Comparison of ENCODE assay signal across 8 cellular contexts in genomic region chr5:141413540-141414069, GRCh38. TPM values are rescaled to one million over a fixed set of nuclear protein-coding genes. Genes with fewer than 3 reads are reported as not detected.
DNase-seq lines count a peak whose midpoint lies in the region; ATAC-seq, FAIRE-seq and TF ChIP-seq lines count a peak whose summit lies in the region.

No MANE protein-coding gene starts in this region.

- H3K27ac Mint-ChIP-seq in mesothelial cell of epicardium: peak overlapping the region; percentile 86

- H3K4me2 ChIP-seq in HepG2 (ENCODE audit: low read depth, low read length): no peak overlapping the region

- BruUV-seq in HepG2 (replicated peaks; lab: Mats Ljungman, UMichigan): no TSS peak

- WGBS in liver: 14% methylated on average over 25 of the region's 25 CpGs
- 77% methylated on average over 22 of the region's 25 CpGs for WGBS in HepG2 (ENCODE audit: low lambda C conversion rate)

- peaks cover 17% of the 10 kb centered on the region for H3K4me1 Mint-ChIP-seq in mesothelial cell of epicardium

- H3K4me3 Mint-ChIP-seq in mesothelial cell of epicardium: peak overlapping the region; percentile 81

- no peak overlapping the region for H3K9ac ChIP-seq in liver (ENCODE audit: low read depth in 1 of 2, low read length in 2 of 2)
- no peak overlapping the region for H3K9ac ChIP-seq in HepG2 (ENCODE audit: insufficient read depth, low read depth, low read length)

- POLR2A ChIA-PET in HepG2 (lab: Yijun Ruan, JAX): no interaction called here

- H3K79me2 ChIP-seq in HepG2 (ENCODE audit: insufficient read depth, low read length): no peaks in the 10 kb centered on the region

- H3K36me3 ChIP-seq in liver (ENCODE audit: control insufficient read depth in 4 of 4, insufficient read depth in 3 of 4, low read depth in 1 of 4, low read length in 3 of 4) (no peaks in the 10 kb centered on the region), HepG2 (replicated peaks in 1 of 2; ENCODE audit: control insufficient read depth in 1 of 2, insufficient read depth in 2 of 2, low read length in 2 of 2) (no peaks in the 10 kb centered on the region), breast epithelium (no peaks in the 10 kb centered on the region), vagina (peaks cover 0 to 6% of the 10 kb centered on the region in 2 donors)

- no peak for TF ChIP-seq CTCF in liver (IDR thresholded peaks at IDR 0.05; ENCODE audit: low read depth, low read length, missing input control)
- TF ChIP-seq CTCF in HepG2 (CRISPR knock-in tag; IDR thresholded peaks at IDR 0.05): no peak
- no peak for TF ChIP-seq CTCF in breast epithelium (IDR thresholded peaks at IDR 0.05)
- TF ChIP-seq CTCF in mesothelial cell of epicardium (IDR thresholded peaks at IDR 0.05; ENCODE audit: unreplicated experiment): no peak
- no peak for TF ChIP-seq CTCF in vagina (IDR thresholded peaks at IDR 0.05)

- H3K4me3 ChIP-seq in liver (ENCODE audit: low read depth in 1 of 3, low read length in 3 of 3) (peak overlapping the region; percentile 38 to 83 (median 68)), HepG2 (replicated peaks in 1 of 3; ENCODE audit: insufficient read depth in 1 of 3, low read depth in 2 of 3, low read length in 3 of 3) (no peak overlapping the region), breast epithelium (peak overlapping the region; percentile 29 to 59 (median 30)), vagina (peak overlapping the region; percentile 10 to 26)

- H3K9me3 Mint-ChIP-seq in mesothelial cell of epicardium: peaks cover 53% of the 10 kb centered on the region

- FAIRE-seq in HepG2 (lab: Jason Lieb, UNC): no peak

- CTCF ChIA-PET in HepG2 (lab: Yijun Ruan, JAX; ENCODE audit: low intra/inter-chr PET ratio, low total read pairs): interaction anchor here (1.2 to 1.4 kb wide), 2 partner anchors 111 to 144 kb away, joined by 4 to 5 read pairs; no protein-coding TSS in a partner anchor

- TF ChIP-seq POLR2A in HepG2 (IDR thresholded peaks at IDR 0.05; ENCODE audit: insufficient read depth in 1 of 2, low read depth in 2 of 2, low read length in 2 of 2): no peak
- TF ChIP-seq POLR2A in breast epithelium (IDR thresholded peaks at IDR 0.05): no peak
- TF ChIP-seq POLR2A in vagina (IDR thresholded peaks at IDR 0.05): no peak

- DNase-seq in HepG2 (ENCODE audit: low spot score) (no peak), breast epithelium (ENCODE audit: low spot score in 2 of 2) (no peak), mesothelial cell of epicardium (ENCODE audit: low spot score in 2 of 2, unreplicated experiment in 2 of 2) (no peak), vagina (ENCODE audit: extremely low spot score in 2 of 2) (no peak), substantia nigra (lab: John Stamatoyannopoulos, UW) (no peak)
- DNase-seq in NK-92 treated with Interleukin-12 subunit alpha and Interleukin-12 subunit beta, amount 100 ng/mL, for 24 hours (lab: John Stamatoyannopoulos, UW): no peak

- TF ChIP-seq RAD21 in liver (IDR thresholded peaks at IDR 0.05) (no peak), HepG2 (CRISPR knock-in tag; IDR thresholded peaks at IDR 0.05) (no peak)

- H3K27me3 Mint-ChIP-seq in mesothelial cell of epicardium (ENCODE audit: low read depth): no peaks in the 10 kb centered on the region

- peaks cover 0 to 6% (median 2%) of the 10 kb centered on the region in 4 donors for H3K4me1 ChIP-seq in liver (ENCODE audit: control insufficient read depth in 4 of 4, insufficient read depth in 4 of 4, low read length in 3 of 4)
- no peaks in the 10 kb centered on the region for H3K4me1 ChIP-seq in HepG2 (ENCODE audit: insufficient read depth, low read length)
- no peaks in the 10 kb centered on the region for H3K4me1 ChIP-seq in breast epithelium
- H3K4me1 ChIP-seq in vagina: no peaks in the 10 kb centered on the region

- H3K27me3 ChIP-seq in liver (ENCODE audit: control insufficient read depth in 4 of 4, insufficient read depth in 4 of 4, low read length in 3 of 4) (peaks cover 0 to 2% (median 0%) of the 10 kb centered on the region in 4 donors), HepG2 (ENCODE audit: control insufficient read depth in 1 of 2, insufficient read depth in 2 of 2, low read length in 2 of 2) (no peaks in the 10 kb centered on the region), breast epithelium (no peaks in the 10 kb centered on the region), vagina (no peaks in the 10 kb centered on the region)

- no peaks in the 10 kb centered on the region for H4K20me1 ChIP-seq in HepG2 (ENCODE audit: insufficient read depth, low read length)

- H3K9me3 ChIP-seq in liver (ENCODE audit: control insufficient read depth in 4 of 4, low read length in 3 of 4) (peaks cover 31 to 67% (median 32%) of the 10 kb centered on the region in 4 donors), HepG2 (ENCODE audit: low read length) (peaks cover 6% of the 10 kb centered on the region; the same call in 1 of the 2 replicates), breast epithelium (peaks cover 73 to 99% of the 10 kb centered on the region in 2 donors), vagina (peaks cover 78% of the 10 kb centered on the region)

- peaks cover 73% of the 10 kb centered on the region for H3K36me3 Mint-ChIP-seq in mesothelial cell of epicardium

- in situ Hi-C loops in HepG2 (cut with HindIII; ENCODE audit: extremely low pct_ligation_motif_present, low pct_unique_long_range_greater_than_20kb): no loop called here

- H2AFZ ChIP-seq in HepG2 (ENCODE audit: low read length): no peak overlapping the region

- H3K27ac ChIP-seq in liver (ENCODE audit: low read depth in 1 of 2, low read length in 2 of 2) (peak overlapping the region in 1 of 2 donors; percentile 44), HepG2 (ENCODE audit: extremely low read length, insufficient read depth, low read length) (no peak overlapping the region), breast epithelium (no peak overlapping the region), vagina (no peak overlapping the region), substantia nigra (ENCODE audit: low read depth, low read length, poor library complexity, severe bottlenecking) (no peak overlapping the region)

- intact Hi-C loops in HepG2 (cut with micrococcal nuclease; ENCODE audit: unreplicated experiment) (no loop called here), breast epithelium (cut with DNase I; ENCODE audit: low total_unique reads) (no loop called here), vagina (cut with DNase I) (loop anchor here (10.0 kb wide), 2 partner anchors 111 to 151 kb away; no protein-coding TSS in a partner anchor)

- TF ChIP-seq EP300 in HepG2 (IDR thresholded peaks at IDR 0.05; ENCODE audit: low read depth in 2 of 2, low read length in 2 of 2) (no peak), HepG2 (CRISPR knock-in tag; IDR thresholded peaks at IDR 0.05; ENCODE audit: borderline replicate concordance) (no peak)

- no peak for ATAC-seq in HepG2
- ATAC-seq in HG03108 (IDR thresholded peaks at IDR 0.05; ENCODE audit: unreplicated experiment): no peak

RNA-seq across cellular contexts. Expression of gene PCDHGA10, which starts 0.8 kb away (rescaled TPM):
- 1 to 10 TPM; 2.0 to 3.9 TPM for total RNA-seq in liver
- 1 to 10 TPM; 1.2 to 1.3 TPM for polyA plus RNA-seq in liver
- total RNA-seq in HepG2 (2016; rRNA removed; fragmentation: Illumina TruSeq; extraction: Trizol): 0.06 and 0.18 TPM in 2 replicates
- not detected in 2 replicates for total RNA-seq in HepG2 (2016; cell fraction: cytosol; rRNA removed; fragmentation: Illumina TruSeq; extraction: Trizol; ENCODE audit: low read depth)
- 0.22 TPM in 1 of 2 replicates, not detected in the other for total RNA-seq in HepG2 (2016; cell fraction: insoluble cytoplasmic fraction; rRNA removed; fragmentation: Illumina TruSeq; extraction: Trizol)
- total RNA-seq in HepG2 (2016; cell fraction: membrane; rRNA removed; fragmentation: Illumina TruSeq; extraction: Trizol): not detected in 2 replicates
- total RNA-seq in HepG2 (2016; cell fraction: nucleus; rRNA removed; fragmentation: Illumina TruSeq; extraction: Trizol): 1.1 and 1.5 TPM in 2 replicates
- polyA plus RNA-seq in HepG2 (2011; rRNA removed): 0.04 TPM in 2 replicates
- polyA plus RNA-seq in HepG2 (2011; cell fraction: cytosol; rRNA removed): 0.01 and 0.04 TPM in 2 replicates
- polyA plus RNA-seq in HepG2 (2011; cell fraction: nucleus; rRNA removed): 0.42 and 0.48 TPM in 2 replicates
- polyA plus RNA-seq in HepG2 (2012): 0.03 TPM in 1 of 2 replicates, not detected in the other
- not detected in 2 replicates for polyA plus RNA-seq in HepG2 (2016; cell fraction: cytosol; fragmentation: Illumina TruSeq; extraction: Trizol; ENCODE audit: low read depth)
- not detected in 2 replicates for polyA plus RNA-seq in HepG2 (2016; cell fraction: insoluble cytoplasmic fraction; fragmentation: Illumina TruSeq; extraction: Trizol; ENCODE audit: low read depth)
- polyA plus RNA-seq in HepG2 (2016; cell fraction: membrane; fragmentation: Illumina TruSeq; extraction: Trizol; ENCODE audit: low read depth): not detected in 2 replicates
- not detected in 2 replicates for polyA plus RNA-seq in HepG2 (2016; cell fraction: nucleus; fragmentation: Illumina TruSeq; extraction: Trizol; ENCODE audit: insufficient read depth, low read depth)
- polyA minus RNA-seq in HepG2 (2011; rRNA and poly(A)+ RNA removed; ENCODE audit: low replicate concordance): 0.56 and 0.86 TPM in 2 replicates
- polyA minus RNA-seq in HepG2 (2011; cell fraction: cytosol; rRNA and poly(A)+ RNA removed): not detected in 2 replicates
- 2.3 and 2.9 TPM in 2 replicates for polyA minus RNA-seq in HepG2 (2011; cell fraction: nucleus; rRNA and poly(A)+ RNA removed)
- total RNA-seq in breast epithelium: 10 to 100 TPM in 2 of 3 donors, 1 to 10 TPM in 1; 7.2 to 10.7 (median 10.5) TPM
- 30.7 to 33.4 TPM (median 32.1 TPM) in 3 replicates for total RNA-seq in mesothelial cell of epicardium
- total RNA-seq in vagina: 10.6 TPM

RNA-seq across cellular contexts. Expression of gene PCDHGB7, which starts 3.9 kb away (rescaled TPM):
- 1 to 10 TPM; 1.6 to 3.1 TPM for total RNA-seq in liver
- under 1 TPM; 0.74 to 0.78 TPM for polyA plus RNA-seq in liver
- total RNA-seq in HepG2 (2016; rRNA removed; fragmentation: Illumina TruSeq; extraction: Trizol): 0.07 and 0.18 TPM in 2 replicates
- not detected in 2 replicates for total RNA-seq in HepG2 (2016; cell fraction: cytosol; rRNA removed; fragmentation: Illumina TruSeq; extraction: Trizol; ENCODE audit: low read depth)
- 0.11 TPM in 1 of 2 replicates, not detected in the other for total RNA-seq in HepG2 (2016; cell fraction: insoluble cytoplasmic fraction; rRNA removed; fragmentation: Illumina TruSeq; extraction: Trizol)
- total RNA-seq in HepG2 (2016; cell fraction: membrane; rRNA removed; fragmentation: Illumina TruSeq; extraction: Trizol): not detected in 2 replicates
- 1.3 and 1.7 TPM in 2 replicates for total RNA-seq in HepG2 (2016; cell fraction: nucleus; rRNA removed; fragmentation: Illumina TruSeq; extraction: Trizol)
- 0.08 and 0.10 TPM in 2 replicates for polyA plus RNA-seq in HepG2 (2011; rRNA removed)
- 0.04 and 0.06 TPM in 2 replicates for polyA plus RNA-seq in HepG2 (2011; cell fraction: cytosol; rRNA removed)
- 0.52 and 0.66 TPM in 2 replicates for polyA plus RNA-seq in HepG2 (2011; cell fraction: nucleus; rRNA removed)
- polyA plus RNA-seq in HepG2 (2012): 0.04 and 0.07 TPM in 2 replicates
- not detected in 2 replicates for polyA plus RNA-seq in HepG2 (2016; cell fraction: cytosol; fragmentation: Illumina TruSeq; extraction: Trizol; ENCODE audit: low read depth)
- polyA plus RNA-seq in HepG2 (2016; cell fraction: insoluble cytoplasmic fraction; fragmentation: Illumina TruSeq; extraction: Trizol; ENCODE audit: low read depth): not detected in 2 replicates
- polyA plus RNA-seq in HepG2 (2016; cell fraction: membrane; fragmentation: Illumina TruSeq; extraction: Trizol; ENCODE audit: low read depth): not detected in 2 replicates
- polyA plus RNA-seq in HepG2 (2016; cell fraction: nucleus; fragmentation: Illumina TruSeq; extraction: Trizol; ENCODE audit: insufficient read depth, low read depth): 0.12 and 0.21 TPM in 2 replicates
- polyA minus RNA-seq in HepG2 (2011; rRNA and poly(A)+ RNA removed; ENCODE audit: low replicate concordance): 0.42 and 0.70 TPM in 2 replicates
- polyA minus RNA-seq in HepG2 (2011; cell fraction: cytosol; rRNA and poly(A)+ RNA removed): 0.20 TPM in 1 of 2 replicates, not detected in the other
- polyA minus RNA-seq in HepG2 (2011; cell fraction: nucleus; rRNA and poly(A)+ RNA removed): 3.5 and 4.1 TPM in 2 replicates
- 10 to 100 TPM; 15.4 to 21.3 (median 16.0) TPM for total RNA-seq in breast epithelium
- 14.1 to 16.4 TPM (median 14.9 TPM) in 3 replicates for total RNA-seq in mesothelial cell of epicardium
- total RNA-seq in vagina: 14.2 TPM

RNA-seq across cellular contexts. Expression of gene PCDHGB6, which starts 5.8 kb away (rescaled TPM):
- 1 to 10 TPM; 1.4 to 2.8 TPM for total RNA-seq in liver
- polyA plus RNA-seq in liver: 1 to 10 TPM in 1 of 2 donors, under 1 TPM in 1; 0.53 to 1.8 TPM
- total RNA-seq in HepG2 (2016; rRNA removed; fragmentation: Illumina TruSeq; extraction: Trizol): 0.20 TPM in 1 of 2 replicates, not detected in the other
- 0.20 TPM in 1 of 2 replicates, not detected in the other for total RNA-seq in HepG2 (2016; cell fraction: cytosol; rRNA removed; fragmentation: Illumina TruSeq; extraction: Trizol; ENCODE audit: low read depth)
- 0.07 and 0.22 TPM in 2 replicates for total RNA-seq in HepG2 (2016; cell fraction: insoluble cytoplasmic fraction; rRNA removed; fragmentation: Illumina TruSeq; extraction: Trizol)
- 0.09 and 0.10 TPM in 2 replicates for total RNA-seq in HepG2 (2016; cell fraction: membrane; rRNA removed; fragmentation: Illumina TruSeq; extraction: Trizol)
- total RNA-seq in HepG2 (2016; cell fraction: nucleus; rRNA removed; fragmentation: Illumina TruSeq; extraction: Trizol): 0.75 and 1.3 TPM in 2 replicates
- polyA plus RNA-seq in HepG2 (2011; rRNA removed): 0.01 and 0.12 TPM in 2 replicates
- polyA plus RNA-seq in HepG2 (2011; cell fraction: cytosol; rRNA removed): 0.03 and 0.04 TPM in 2 replicates
- polyA plus RNA-seq in HepG2 (2011; cell fraction: nucleus; rRNA removed): 0.50 and 0.58 TPM in 2 replicates
- polyA plus RNA-seq in HepG2 (2012): 0.05 and 0.07 TPM in 2 replicates
- polyA plus RNA-seq in HepG2 (2016; cell fraction: cytosol; fragmentation: Illumina TruSeq; extraction: Trizol; ENCODE audit: low read depth): not detected in 2 replicates
- polyA plus RNA-seq in HepG2 (2016; cell fraction: insoluble cytoplasmic fraction; fragmentation: Illumina TruSeq; extraction: Trizol; ENCODE audit: low read depth): not detected in 2 replicates
- not detected in 2 replicates for polyA plus RNA-seq in HepG2 (2016; cell fraction: membrane; fragmentation: Illumina TruSeq; extraction: Trizol; ENCODE audit: low read depth)
- polyA plus RNA-seq in HepG2 (2016; cell fraction: nucleus; fragmentation: Illumina TruSeq; extraction: Trizol; ENCODE audit: insufficient read depth, low read depth): 0.10 and 0.24 TPM in 2 replicates
- polyA minus RNA-seq in HepG2 (2011; rRNA and poly(A)+ RNA removed; ENCODE audit: low replicate concordance): 0.60 TPM in 1 of 2 replicates, not detected in the other
- 0.20 TPM in 1 of 2 replicates, not detected in the other for polyA minus RNA-seq in HepG2 (2011; cell fraction: cytosol; rRNA and poly(A)+ RNA removed)
- 2.7 and 2.9 TPM in 2 replicates for polyA minus RNA-seq in HepG2 (2011; cell fraction: nucleus; rRNA and poly(A)+ RNA removed)
- total RNA-seq in breast epithelium: 10 to 100 TPM in 2 of 3 donors, 1 to 10 TPM in 1; 8.8 to 12.8 (median 10.8) TPM
- 74.0 to 76.3 TPM (median 75.7 TPM) in 3 replicates for total RNA-seq in mesothelial cell of epicardium
- total RNA-seq in vagina: 12.5 TPM

RNA-seq across cellular contexts. Expression of gene PCDHGA11, which starts 7.2 kb away (rescaled TPM):
- total RNA-seq in liver (1 to 10 TPM in 1 of 2 donors, under 1 TPM in 1; 0.75 to 2.5 TPM), HepG2 (2016; rRNA removed; fragmentation: Illumina TruSeq; extraction: Trizol) (0.24 TPM in 1 of 2 replicates, not detected in the other), breast epithelium (1 to 10 TPM; 5.0 to 9.8 (median 9.7) TPM), mesothelial cell of epicardium (5.7 to 6.0 TPM (median 6.0 TPM) in 3 replicates), vagina (6.6 TPM)
- polyA plus RNA-seq in liver (under 1 TPM; 0.22 to 0.25 TPM), HepG2 (2011; rRNA removed) (0.04 and 0.05 TPM in 2 replicates)
- total RNA-seq in HepG2 (2016; cell fraction: cytosol; rRNA removed; fragmentation: Illumina TruSeq; extraction: Trizol; ENCODE audit: low read depth): not detected in 2 replicates
- 0.28 TPM in 1 of 2 replicates, not detected in the other for total RNA-seq in HepG2 (2016; cell fraction: insoluble cytoplasmic fraction; rRNA removed; fragmentation: Illumina TruSeq; extraction: Trizol)
- not detected in 2 replicates for total RNA-seq in HepG2 (2016; cell fraction: membrane; rRNA removed; fragmentation: Illumina TruSeq; extraction: Trizol)
- total RNA-seq in HepG2 (2016; cell fraction: nucleus; rRNA removed; fragmentation: Illumina TruSeq; extraction: Trizol): 0.84 and 0.94 TPM in 2 replicates
- not detected in 2 replicates for polyA plus RNA-seq in HepG2 (2011; cell fraction: cytosol; rRNA removed)
- polyA plus RNA-seq in HepG2 (2011; cell fraction: nucleus; rRNA removed): 0.43 and 0.45 TPM in 2 replicates
- polyA plus RNA-seq in HepG2 (2012): 0.07 TPM in 1 of 2 replicates, not detected in the other
- not detected in 2 replicates for polyA plus RNA-seq in HepG2 (2016; cell fraction: cytosol; fragmentation: Illumina TruSeq; extraction: Trizol; ENCODE audit: low read depth)
- not detected in 2 replicates for polyA plus RNA-seq in HepG2 (2016; cell fraction: insoluble cytoplasmic fraction; fragmentation: Illumina TruSeq; extraction: Trizol; ENCODE audit: low read depth)
- not detected in 2 replicates for polyA plus RNA-seq in HepG2 (2016; cell fraction: membrane; fragmentation: Illumina TruSeq; extraction: Trizol; ENCODE audit: low read depth)
- polyA plus RNA-seq in HepG2 (2016; cell fraction: nucleus; fragmentation: Illumina TruSeq; extraction: Trizol; ENCODE audit: insufficient read depth, low read depth): 0.23 TPM in 1 of 2 replicates, not detected in the other
- 0.09 and 0.50 TPM in 2 replicates for polyA minus RNA-seq in HepG2 (2011; rRNA and poly(A)+ RNA removed; ENCODE audit: low replicate concordance)
- polyA minus RNA-seq in HepG2 (2011; cell fraction: cytosol; rRNA and poly(A)+ RNA removed): not detected in 2 replicates
- polyA minus RNA-seq in HepG2 (2011; cell fraction: nucleus; rRNA and poly(A)+ RNA removed): 3.2 and 3.5 TPM in 2 replicates

RNA-seq across cellular contexts. Expression of gene PCDHGA9, which starts 11.0 kb away (rescaled TPM):
- total RNA-seq in liver (1 to 10 TPM in 1 of 2 donors, under 1 TPM in 1; 0.51 to 2.8 TPM), HepG2 (2016; rRNA removed; fragmentation: Illumina TruSeq; extraction: Trizol) (0.38 TPM in 1 of 2 replicates, not detected in the other), breast epithelium (10 to 100 TPM in 2 of 3 donors, 1 to 10 TPM in 1; 7.8 to 16.7 (median 13.8) TPM), mesothelial cell of epicardium (2.1 to 2.3 TPM (median 2.3 TPM) in 3 replicates), vagina (8.8 TPM)
- polyA plus RNA-seq in liver (under 1 TPM; 0.11 to 0.63 TPM), HepG2 (2011; rRNA removed) (0.04 and 0.09 TPM in 2 replicates)
- total RNA-seq in HepG2 (2016; cell fraction: cytosol; rRNA removed; fragmentation: Illumina TruSeq; extraction: Trizol; ENCODE audit: low read depth): not detected in 2 replicates
- 0.22 TPM in 1 of 2 replicates, not detected in the other for total RNA-seq in HepG2 (2016; cell fraction: insoluble cytoplasmic fraction; rRNA removed; fragmentation: Illumina TruSeq; extraction: Trizol)
- not detected in 2 replicates for total RNA-seq in HepG2 (2016; cell fraction: membrane; rRNA removed; fragmentation: Illumina TruSeq; extraction: Trizol)
- 1.1 and 1.8 TPM in 2 replicates for total RNA-seq in HepG2 (2016; cell fraction: nucleus; rRNA removed; fragmentation: Illumina TruSeq; extraction: Trizol)
- polyA plus RNA-seq in HepG2 (2011; cell fraction: cytosol; rRNA removed): not detected in 2 replicates
- polyA plus RNA-seq in HepG2 (2011; cell fraction: nucleus; rRNA removed): 0.59 and 0.68 TPM in 2 replicates
- polyA plus RNA-seq in HepG2 (2012): not detected in 2 replicates
- not detected in 2 replicates for polyA plus RNA-seq in HepG2 (2016; cell fraction: cytosol; fragmentation: Illumina TruSeq; extraction: Trizol; ENCODE audit: low read depth)
- polyA plus RNA-seq in HepG2 (2016; cell fraction: insoluble cytoplasmic fraction; fragmentation: Illumina TruSeq; extraction: Trizol; ENCODE audit: low read depth): not detected in 2 replicates
- polyA plus RNA-seq in HepG2 (2016; cell fraction: membrane; fragmentation: Illumina TruSeq; extraction: Trizol; ENCODE audit: low read depth): not detected in 2 replicates
- polyA plus RNA-seq in HepG2 (2016; cell fraction: nucleus; fragmentation: Illumina TruSeq; extraction: Trizol; ENCODE audit: insufficient read depth, low read depth): 0.17 and 0.18 TPM in 2 replicates
- 0.14 and 1.1 TPM in 2 replicates for polyA minus RNA-seq in HepG2 (2011; rRNA and poly(A)+ RNA removed; ENCODE audit: low replicate concordance)
- polyA minus RNA-seq in HepG2 (2011; cell fraction: cytosol; rRNA and poly(A)+ RNA removed): not detected in 2 replicates
- 3.2 and 4.7 TPM in 2 replicates for polyA minus RNA-seq in HepG2 (2011; cell fraction: nucleus; rRNA and poly(A)+ RNA removed)

Comparison
In these comparisons a context has a peak if more than half of its experiments do, and no peak if none do; other contexts are left out.
1. H3K4me3 ChIP-seq: peak in liver (3 of 3), breast epithelium (3 of 3) and vagina (2 of 2); none in HepG2 (0 of 3).